In genomic region chr6:16130437-16130891, GRCh38 we compare ENCODE assay signal across 8 cellular contexts. TPM values are rescaled to one million over a fixed set of nuclear protein-coding genes. Genes with fewer than 3 reads are reported as not detected.
DNase-seq lines count a peak whose midpoint lies in the region; ATAC-seq and TF ChIP-seq lines count a peak whose summit lies in the region.

No MANE protein-coding gene starts in this region.

- H3K27ac Mint-ChIP-seq in Caco-2 (ENCODE audit: unreplicated experiment) = peak overlapping the region; percentile 80

- peaks cover 61% of the 10 kb centered on the region for H3K79me2 ChIP-seq in KMS-11 (ENCODE audit: insufficient read depth, low read depth)

- H3K9me3 Mint-ChIP-seq in Caco-2 (ENCODE audit: unreplicated experiment) = no peaks in the 10 kb centered on the region

- 2 to 4% methylated on average over 8 of the region's 8 CpGs for WGBS in body of pancreas, 2 donors
- 8 to 15% methylated on average over 8 of the region's 8 CpGs for WGBS in lung, 2 donors

- intact Hi-C loops in Caco-2 (cut with micrococcal nuclease; ENCODE audit: unreplicated experiment) = loop anchor here (1.0 kb wide), 4 partner anchors 38 to 439 kb away; no protein-coding TSS in a partner anchor
- intact Hi-C loops in body of pancreas (cut with DNase I) = no loop called here

- no peaks in the 10 kb centered on the region for H3K27me3 Mint-ChIP-seq in Caco-2 (ENCODE audit: insufficient read depth, unreplicated experiment)

- TF ChIP-seq POLR2A in body of pancreas (IDR thresholded peaks at IDR 0.05) = no peak

- H3K36me3 ChIP-seq in Caco-2 (ENCODE audit: control insufficient read depth, insufficient read depth, low read length) (no peaks in the 10 kb centered on the region), KMS-11 (ENCODE audit: insufficient read depth) (no peaks in the 10 kb centered on the region), body of pancreas (replicated peaks in 1 of 2; ENCODE audit: insufficient read depth in 1 of 2, low read depth in 2 of 2) (no peaks in the 10 kb centered on the region), lung (ENCODE audit: control insufficient read depth in 2 of 2, insufficient read depth in 2 of 2, low read length in 2 of 2) (peaks cover 0 to 2% of the 10 kb centered on the region in 2 donors)

- H3K4me1 ChIP-seq in Caco-2 = peaks cover 26% of the 10 kb centered on the region
- H3K4me1 ChIP-seq in KMS-11 (ENCODE audit: low read depth, poor library complexity, severe bottlenecking) = peaks cover 56% of the 10 kb centered on the region
- H3K4me1 ChIP-seq in body of pancreas = peaks cover 47% of the 10 kb centered on the region
- peaks cover 5 to 14% of the 10 kb centered on the region in 2 donors for H3K4me1 ChIP-seq in lung (ENCODE audit: control insufficient read depth in 2 of 2, insufficient read depth in 2 of 2, low read length in 2 of 2)

- peak; percentile 54 to 63 for DNase-seq in Caco-2
- peak in 2 of 4 donors; percentile 23 to 27 for DNase-seq in body of pancreas
- no peak for DNase-seq in lung (ENCODE audit: low spot score)
- peak; percentile 53 for DNase-seq in ureter (ENCODE audit: low spot score)
- no peak for DNase-seq in NOMO-1 treated with DMSO at 0.1 percent for 48 hours (lab: John Stamatoyannopoulos, UW; ENCODE audit: unreplicated experiment)
- no peak for DNase-seq in GM03348 (ENCODE audit: low spot score)
- no peak for DNase-seq in dedifferentiated amniotic fluid mesenchymal stem cell (ENCODE audit: extremely low spot score)

- H3K4me3 Mint-ChIP-seq in Caco-2 (ENCODE audit: unreplicated experiment) = peak overlapping the region; percentile 92

- H3K27ac ChIP-seq in KMS-11 (peak overlapping the region; percentile 84), body of pancreas (peak overlapping the region; percentile 91 to 99 (median 96)), lung (ENCODE audit: low read depth in 1 of 2, low read length in 1 of 2) (peak overlapping the region; percentile 85 to 93)

- CTCF ChIA-PET in Caco-2 (lab: Charles Lee) = interaction anchor here (0.6 to 3.4 kb wide), 8 partner anchors 11 to 439 kb away, joined by 3 to 38 read pairs (median 3); no protein-coding TSS in a partner anchor

- ATAC-seq in body of pancreas = no peak
- no peak for ATAC-seq in lung (ENCODE audit: insufficient read depth, low FRiP score)

- H3K4me3 ChIP-seq in Caco-2 (ENCODE audit: low read depth, low read length) (peak overlapping the region; percentile 99), KMS-11 (IDR thresholded peaks at IDR 0.05; ENCODE audit: insufficient read depth, low read depth, low read length) (no peak overlapping the region), body of pancreas (peak overlapping the region; percentile 90 to 99), lung (peak overlapping the region; percentile 88)

- H3K9ac ChIP-seq in KMS-11 = peak overlapping the region; percentile 88

- peaks cover 23% of the 10 kb centered on the region for H3K4me1 Mint-ChIP-seq in Caco-2 (ENCODE audit: low read depth, unreplicated experiment)

- peaks cover 8% of the 10 kb centered on the region for H4K20me1 ChIP-seq in KMS-11 (ENCODE audit: insufficient read depth)

- H3K4me2 ChIP-seq in KMS-11 = peak overlapping the region; percentile 62

- POLR2A ChIA-PET in Caco-2 (lab: Charles Lee) = interaction anchor here (0.6 to 1.6 kb wide), 4 partner anchors 36 to 60 kb away, joined by 3 to 12 read pairs (median 3); no protein-coding TSS in a partner anchor

- no TSS peak for BruUV-seq in Caco-2 (replicated peaks; lab: Mats Ljungman, UMichigan)

- no peak overlapping the region for H2AFZ ChIP-seq in KMS-11 (ENCODE audit: low read depth)

- TF ChIP-seq CTCF in Caco-2 (IDR thresholded peaks at IDR 0.05; ENCODE audit: insufficient read depth in 1 of 2, low read depth in 1 of 2, low read length in 1 of 2, severe bottlenecking in 1 of 2, unreplicated experiment in 1 of 2) = no peak
- TF ChIP-seq CTCF in KMS-11 (conservative IDR thresholded peaks at IDR 0.05; ENCODE audit: low read depth, low read length) = no peak
- TF ChIP-seq CTCF in body of pancreas (IDR thresholded peaks at IDR 0.05) = no peak
- no peak for TF ChIP-seq CTCF in lung (IDR thresholded peaks at IDR 0.05; ENCODE audit: control extremely low read depth, extremely low read depth)

- H3K27me3 ChIP-seq in Caco-2 (replicated peaks; ENCODE audit: control insufficient read depth, insufficient read depth, low read length) = no peaks in the 10 kb centered on the region
- H3K27me3 ChIP-seq in KMS-11 (ENCODE audit: insufficient read depth, low read depth) = no peaks in the 10 kb centered on the region
- H3K27me3 ChIP-seq in body of pancreas = no peaks in the 10 kb centered on the region
- H3K27me3 ChIP-seq in lung (ENCODE audit: control insufficient read depth, insufficient read depth) = no peaks in the 10 kb centered on the region

- peaks cover 56% of the 10 kb centered on the region for H3K36me3 Mint-ChIP-seq in Caco-2 (ENCODE audit: insufficient read depth, unreplicated experiment)

- H3K9me3 ChIP-seq in Caco-2 = no peaks in the 10 kb centered on the region
- H3K9me3 ChIP-seq in body of pancreas = no peaks in the 10 kb centered on the region
- no peaks in the 10 kb centered on the region for H3K9me3 ChIP-seq in lung (ENCODE audit: control insufficient read depth in 2 of 2, insufficient read depth in 1 of 2, low read length in 1 of 2)

RNA-seq across cellular contexts. Expression of gene MYLIP, which starts 1.6 kb away (rescaled TPM):
- 46.5 and 48.1 TPM in 2 replicates for total RNA-seq in Caco-2 (2022)
- total RNA-seq in body of pancreas = 10 to 100 TPM; 13.2 to 28.7 TPM
- total RNA-seq in lung = 100 to 1,000 TPM in 1 of 2 donors, 10 to 100 TPM in 1; 31.7 to 118 TPM
- polyA plus RNA-seq in lung = 10 to 100 TPM; 16.7 to 20.4 TPM
- 53.1 TPM for total RNA-seq in ureter

Comparison
In these comparisons a context has a peak if more than half of its experiments do, and no peak if none do; other contexts are left out.
1. DNase-seq: peak in Caco-2 (2 of 2) and ureter (single experiment); none in lung (single experiment), NOMO-1 treated with DMSO at 0.1 percent for 48 hours (single experiment), GM03348 (single experiment) and dedifferentiated amniotic fluid mesenchymal stem cell (single experiment).
2. Peak in every context shown above with its lines, with median percentiles within 50 percentile points of each other: H3K27ac ChIP-seq.